Comparison of ENCODE assay signal across 17 cellular contexts in the genomic region with DNA sequence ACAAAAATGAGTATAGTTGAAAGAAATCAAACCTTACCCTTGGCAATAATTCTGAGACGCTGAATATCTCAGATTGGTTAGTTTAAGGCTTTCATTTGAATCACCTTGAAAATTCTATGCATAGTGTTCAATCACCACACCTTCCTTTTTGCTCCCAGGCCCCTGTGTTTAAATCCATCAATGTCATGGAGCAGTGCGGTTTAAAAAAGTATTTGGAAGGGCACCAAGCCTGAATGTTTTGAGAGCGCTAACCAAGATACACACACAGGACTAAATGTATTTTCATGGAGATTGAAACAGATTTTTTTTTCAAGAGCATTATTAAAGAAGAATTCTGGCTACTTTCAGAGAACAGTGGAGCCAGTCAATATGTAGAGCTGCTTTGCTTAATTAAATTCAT.
DNase-seq lines count a peak whose midpoint lies in the region; ATAC-seq and TF ChIP-seq lines count a peak whose summit lies in the region.
"Had no signal": no experiment of that assay in that cellular context is flagged by ENCODE, and none has a peak within 500 bp of the region (broad histone marks: within the 10 kb centered on the region; RNA-seq: fewer than 3 reads in every experiment).

No MANE protein-coding gene starts in this region.

- no peak for ATAC-seq in GM18511 (IDR thresholded peaks at IDR 0.05; ENCODE audit: unreplicated experiment)
- ATAC-seq: A549, HCT116, Right ventricle myocardium inferior had no signal

- H3K4me2 ChIP-seq in neural progenitor cell: no peak overlapping the region
- H3K4me2 ChIP-seq: A549; BLaER1 treated with 17β-estradiol and CSF1 and Interleukin-3, amounts not matched to agents 10 nM and 100 nM had no signal

- DNase-seq in HEK293T (ENCODE audit: extremely low spot score): no peak
- no peak for DNase-seq in SK-N-MC (ENCODE audit: low read depth, low spot score)
- no peak for DNase-seq in endodermal cell
- DNase-seq in neural progenitor cell (ENCODE audit: low spot score): no peak
- no peak for DNase-seq in NCI-H146 (lab: John Stamatoyannopoulos, UW)
- DNase-seq in uterus: no peak
- DNase-seq in nephron progenitor cell: no peak
- DNase-seq: GOT3, NCI-H1105 treated with DMSO at 0.1 percent for 48 hours, NCI-H1694 treated with DMSO at 0.1 percent for 48 hours, NCI-H2227 treated with DMSO at 0.1 percent for 48 hours, NCI-H524 had no signal

- H3F3A ChIP-seq in neural progenitor cell (ENCODE audit: low read depth): no peaks in the 10 kb centered on the region

- H3K4me3 Mint-ChIP-seq in endodermal cell (no peak overlapping the region), neural progenitor cell (no peak overlapping the region), nephron progenitor cell (no peak overlapping the region)

- no peak for TF ChIP-seq CTCF in endodermal cell (conservative IDR thresholded peaks at IDR 0.05)
- no peak for TF ChIP-seq CTCF in neural progenitor cell (IDR thresholded peaks at IDR 0.05)
- no peak for TF ChIP-seq CTCF in uterus (IDR thresholded peaks at IDR 0.05)
- TF ChIP-seq CTCF in nephron progenitor cell (IDR thresholded peaks at IDR 0.05): no peak

- H3K4me1 ChIP-seq in endodermal cell (ENCODE audit: control insufficient read depth, insufficient read depth, low read length): no peaks in the 10 kb centered on the region
- H3K4me1 ChIP-seq in neural progenitor cell: peaks cover 31% of the 10 kb centered on the region
- no peaks in the 10 kb centered on the region for H3K4me1 ChIP-seq in uterus
- H3K4me1 ChIP-seq: BLaER1 treated with 17β-estradiol and CSF1 and Interleukin-3, amounts not matched to agents 10 nM and 100 nM had no signal

- no peaks in the 10 kb centered on the region for H3K79me2 ChIP-seq in neural progenitor cell (ENCODE audit: low read depth)

- H4K20me1 ChIP-seq in neural progenitor cell (ENCODE audit: low read depth): no peaks in the 10 kb centered on the region
- H4K20me1 ChIP-seq: BLaER1 treated with 17β-estradiol and CSF1 and Interleukin-3, amounts not matched to agents 10 nM and 100 nM had no signal

- H3K9ac ChIP-seq in SK-N-MC (ENCODE audit: insufficient read length): no peak overlapping the region
- H3K9ac ChIP-seq in endodermal cell (ENCODE audit: extremely low read depth, low read length, poor library complexity, severe bottlenecking): no peak overlapping the region
- no peak overlapping the region for H3K9ac ChIP-seq in neural progenitor cell
- H3K9ac ChIP-seq: BLaER1 treated with 17β-estradiol and CSF1 and Interleukin-3, amounts not matched to agents 10 nM and 100 nM had no signal

- 93% methylated on average over 3 of the region's 3 CpGs; no CpG with 5 or more reads in 1 of the 2 experiments for WGBS in endodermal cell (ENCODE audit: insufficient coverage in 1 of 2, insufficient read length in 1 of 2), 2 experiments

- H3K27me3 ChIP-seq in endodermal cell (ENCODE audit: control insufficient read depth, insufficient read depth, low read length, poor library complexity, severe bottlenecking): no peaks in the 10 kb centered on the region
- no peaks in the 10 kb centered on the region for H3K27me3 ChIP-seq in neural progenitor cell
- H3K27me3 ChIP-seq in uterus: no peaks in the 10 kb centered on the region
- H3K27me3 ChIP-seq: BLaER1 treated with 17β-estradiol and CSF1 and Interleukin-3, amounts not matched to agents 10 nM and 100 nM had no signal

- no peaks in the 10 kb centered on the region for H3K9me3 ChIP-seq in SK-N-MC (ENCODE audit: low read depth, low read length)
- no peaks in the 10 kb centered on the region for H3K9me3 ChIP-seq in endodermal cell (ENCODE audit: control insufficient read depth, low read length)
- no peaks in the 10 kb centered on the region for H3K9me3 ChIP-seq in neural progenitor cell (ENCODE audit: low read depth)
- H3K9me3 ChIP-seq in uterus: no peaks in the 10 kb centered on the region
- H3K9me3 ChIP-seq: A549; BLaER1 treated with 17β-estradiol and CSF1 and Interleukin-3, amounts not matched to agents 10 nM and 100 nM had no signal

- H3K4me3 ChIP-seq in SK-N-MC (no peak overlapping the region), endodermal cell (ENCODE audit: low read length) (no peak overlapping the region), neural progenitor cell (no peak overlapping the region), uterus (no peak overlapping the region)
- H3K4me3 ChIP-seq: A549; BLaER1 treated with 17β-estradiol and CSF1 and Interleukin-3, amounts not matched to agents 10 nM and 100 nM had no signal

- H3K27ac ChIP-seq in SK-N-MC (peak overlapping the region; percentile 44; the same call in 1 of the 2 replicates), endodermal cell (ENCODE audit: low read depth, low read length) (peak overlapping the region; percentile 62), neural progenitor cell (no peak overlapping the region), uterus (no peak overlapping the region)
- H3K27ac ChIP-seq: A549; BLaER1 treated with 17β-estradiol and CSF1 and Interleukin-3, amounts not matched to agents 10 nM and 100 nM had no signal

- H3K36me3 ChIP-seq in SK-N-MC (ENCODE audit: insufficient read depth, low read length) (no peaks in the 10 kb centered on the region), endodermal cell (ENCODE audit: control insufficient read depth, insufficient read depth, low read length) (no peaks in the 10 kb centered on the region), neural progenitor cell (no peaks in the 10 kb centered on the region), uterus (no peaks in the 10 kb centered on the region)
- H3K36me3 ChIP-seq: BLaER1 treated with 17β-estradiol and CSF1 and Interleukin-3, amounts not matched to agents 10 nM and 100 nM had no signal

- TF ChIP-seq POLR2A in uterus (IDR thresholded peaks at IDR 0.05): no peak

- CTCF ChIA-PET in HEK293T (lab: Yijun Ruan, JAX): no interaction called here

- H2AFZ ChIP-seq in neural progenitor cell (replicated peaks): no peak overlapping the region

- POLR2A ChIA-PET in HEK293T (lab: Yijun Ruan, JAX): no interaction called here

- H3K36me3 Mint-ChIP-seq in endodermal cell (ENCODE audit: low read depth): no peaks in the 10 kb centered on the region
- H3K36me3 Mint-ChIP-seq in neural progenitor cell: peaks cover 8% of the 10 kb centered on the region
- H3K36me3 Mint-ChIP-seq in nephron progenitor cell (ENCODE audit: low read depth): no peaks in the 10 kb centered on the region

- H3K9me3 Mint-ChIP-seq in endodermal cell (no peaks in the 10 kb centered on the region), neural progenitor cell (peaks cover 3% of the 10 kb centered on the region), nephron progenitor cell (no peaks in the 10 kb centered on the region)

- no peak overlapping the region for H3K27ac Mint-ChIP-seq in endodermal cell
- H3K27ac Mint-ChIP-seq in neural progenitor cell: peak overlapping the region; percentile 70
- H3K27ac Mint-ChIP-seq in nephron progenitor cell: no peak overlapping the region

- no peaks in the 10 kb centered on the region for H3K4me1 Mint-ChIP-seq in endodermal cell
- peaks cover 57% of the 10 kb centered on the region for H3K4me1 Mint-ChIP-seq in neural progenitor cell
- no peaks in the 10 kb centered on the region for H3K4me1 Mint-ChIP-seq in nephron progenitor cell

- intact Hi-C loops in uterus (cut with DNase I; ENCODE audit: low total_unique reads): no loop called here

- no peaks in the 10 kb centered on the region for H3K27me3 Mint-ChIP-seq in endodermal cell (ENCODE audit: insufficient read depth)
- no peaks in the 10 kb centered on the region for H3K27me3 Mint-ChIP-seq in neural progenitor cell (ENCODE audit: insufficient read depth, low read depth)
- no peaks in the 10 kb centered on the region for H3K27me3 Mint-ChIP-seq in nephron progenitor cell (ENCODE audit: low read depth, poor library complexity)

TF ChIP-seq in HEK293T, 16 proteins besides CTCF, POLR2A, EP300 and RAD21:
- no peak for TF ChIP-seq FOXA1 (IDR thresholded peaks at IDR 0.05)
- TF ChIP-seq L3MBTL2 (conservative IDR thresholded peaks at IDR 0.05): no peak
- no peak for TF ChIP-seq SP1 (IDR thresholded peaks at IDR 0.05)
- TF ChIP-seq, protein P1, sequence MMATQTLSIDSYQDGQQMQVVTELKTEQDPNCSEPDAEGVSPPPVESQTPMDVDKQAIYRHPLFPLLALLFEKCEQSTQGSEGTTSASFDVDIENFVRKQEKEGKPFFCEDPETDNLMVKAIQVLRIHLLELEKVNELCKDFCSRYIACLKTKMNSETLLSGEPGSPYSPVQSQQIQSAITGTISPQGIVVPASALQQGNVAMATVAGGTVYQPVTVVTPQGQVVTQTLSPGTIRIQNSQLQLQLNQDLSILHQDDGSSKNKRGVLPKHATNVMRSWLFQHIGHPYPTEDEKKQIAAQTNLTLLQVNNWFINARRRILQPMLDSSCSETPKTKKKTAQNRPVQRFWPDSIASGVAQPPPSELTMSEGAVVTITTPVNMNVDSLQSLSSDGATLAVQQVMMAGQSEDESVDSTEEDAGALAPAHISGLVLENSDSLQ (IDR thresholded peaks at IDR 0.05): peak; percentile 76

Comparison
In these comparisons a context has a peak if more than half of its experiments do, and no peak if none do; other contexts are left out.
1. H3K27ac ChIP-seq: peak in SK-N-MC (single experiment) and endodermal cell (single experiment); none in neural progenitor cell (single experiment) and uterus (0 of 2).